29 cellular contexts compared by ENCODE assay signal in the genomic region with DNA sequence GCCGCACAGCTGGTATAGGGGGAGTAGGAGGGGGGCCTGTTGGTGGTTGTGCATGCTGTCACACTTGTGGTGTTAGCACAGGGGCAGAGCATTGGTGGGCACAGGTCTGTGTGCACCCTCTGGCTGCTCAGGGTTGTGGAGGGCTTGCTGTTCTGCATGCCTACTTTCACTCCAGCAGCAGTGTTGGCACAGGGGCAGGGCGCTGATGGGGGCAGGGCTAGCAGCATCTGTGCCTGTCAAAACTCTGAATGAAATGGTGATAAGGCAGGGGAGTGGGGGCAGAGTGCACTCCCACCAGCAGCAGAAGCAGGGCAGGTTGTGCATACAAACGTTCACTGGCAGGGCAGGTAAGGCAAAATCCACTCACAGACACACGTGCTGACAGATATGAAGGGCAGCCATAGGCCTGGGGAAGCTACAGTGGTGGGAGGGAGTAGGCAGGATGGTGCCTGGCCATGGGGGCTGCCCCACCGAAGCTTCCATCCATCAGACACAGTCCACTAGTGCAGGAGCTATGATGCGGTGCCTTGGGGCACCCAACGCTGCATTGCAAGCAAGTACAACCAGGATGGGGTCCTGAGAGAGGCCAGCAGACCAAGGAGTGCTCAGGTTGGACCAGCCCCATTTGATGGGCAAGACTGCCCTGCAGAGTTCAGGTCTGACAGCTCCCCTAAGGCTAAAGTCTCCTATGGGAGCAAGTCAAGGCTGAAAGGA.
"Had no signal": no experiment of that assay in that cellular context is flagged by ENCODE, and none has a peak within 500 bp of the region (broad histone marks: within the 10 kb centered on the region; RNA-seq: fewer than 3 reads in every experiment).

No MANE protein-coding gene starts in this region.

- FAIRE-seq: keratinocyte, pancreas, small intestine, urothelium cell line had no signal

- H3K9me3 ChIP-seq: heart right ventricle, left ventricle myocardium inferior, pancreas, prostate gland, spleen, suprapubic skin, thoracic aorta, tibial artery, upper lobe of right lung had no signal

- H3K27ac ChIP-seq: heart right ventricle, hepatocyte, left ventricle myocardium inferior, pancreas, prostate gland, spleen, suprapubic skin, thoracic aorta, tibial artery, upper lobe of right lung had no signal

- H3K4me1 Mint-ChIP-seq: naive thymus-derived CD4-positive, alpha-beta T cell; stimulated activated effector memory CD8-positive, alpha-beta T cell treated with anti-CD3 and anti-CD28 coated beads, Interleukin-12 subunit alpha, Interleukin-12 subunit beta, amount 100 ng/mL, for 72 hours had no signal

- H3K27me3 ChIP-seq: heart right ventricle, hepatocyte, spleen, suprapubic skin, tibial artery, upper lobe of right lung had no signal

- H3K9me3 Mint-ChIP-seq: natural killer cell treated with Interleukin-12 subunit alpha and Interleukin-12 subunit beta and Interleukin-15 and Interleukin-18, amount 100 ng/mL, for 72 hours had no signal

- H3K4me1 ChIP-seq: heart right ventricle, left ventricle myocardium inferior, pancreas, prostate gland, spleen, suprapubic skin, upper lobe of right lung had no signal

- DNase-seq: heart right ventricle; left colon; left ventricle myocardium inferior; mesendoderm; midbrain; mucosa of descending colon; naive thymus-derived CD4-positive, alpha-beta T cell; nucleus accumbens; retina; small intestine; stimulated activated CD4-positive, alpha-beta T cell treated with anti-CD3 and anti-CD28 coated beads, Interleukin-4, amount 100 ng/mL, for 24 hours; stimulated activated naive CD4-positive, alpha-beta T cell; tibial artery; trophoblast cell; upper lobe of right lung had no signal

- H3K36me3 ChIP-seq: heart right ventricle, left ventricle myocardium inferior, pancreas, prostate gland, spleen, suprapubic skin, thoracic aorta, tibial artery, upper lobe of right lung had no signal

- H3K4me3 Mint-ChIP-seq: naive thymus-derived CD4-positive, alpha-beta T cell; natural killer cell treated with Interleukin-12 subunit alpha and Interleukin-12 subunit beta and Interleukin-15 and Interleukin-18, amount 100 ng/mL, for 72 hours; stimulated activated effector memory CD8-positive, alpha-beta T cell treated with anti-CD3 and anti-CD28 coated beads, Interleukin-12 subunit alpha, Interleukin-12 subunit beta, amount 100 ng/mL, for 72 hours; stimulated activated naive CD8-positive, alpha-beta T cell treated with anti-CD3 and anti-CD28 coated beads, Interleukin-15, Interleukin-2, amounts not matched to agents 100 ng/mL and 50 ng/mL, for 24 hours had no signal

- ATAC-seq: heart right ventricle; left colon; mucosa of descending colon; naive thymus-derived CD4-positive, alpha-beta T cell; natural killer cell treated with Interleukin-12 subunit alpha and Interleukin-12 subunit beta and Interleukin-15 and Interleukin-18, amount 100 ng/mL, for 72 hours; pancreas; right cardiac atrium; sciatic nerve; stimulated activated effector memory CD8-positive, alpha-beta T cell treated with anti-CD3 and anti-CD28 coated beads, Interleukin-12 subunit alpha, Interleukin-12 subunit beta, amount 100 ng/mL, for 72 hours; upper lobe of right lung had no signal

- H3K27me3 Mint-ChIP-seq: naive thymus-derived CD4-positive, alpha-beta T cell; stimulated activated naive CD8-positive, alpha-beta T cell treated with anti-CD3 and anti-CD28 coated beads, Interleukin-15, Interleukin-2, amounts not matched to agents 100 ng/mL and 50 ng/mL, for 24 hours had no signal

- H3K36me3 Mint-ChIP-seq: naive thymus-derived CD4-positive, alpha-beta T cell; stimulated activated effector memory CD8-positive, alpha-beta T cell treated with anti-CD3 and anti-CD28 coated beads, Interleukin-12 subunit alpha, Interleukin-12 subunit beta, amount 100 ng/mL, for 72 hours had no signal

- H3K27ac Mint-ChIP-seq: naive thymus-derived CD4-positive, alpha-beta T cell; natural killer cell treated with Interleukin-12 subunit alpha and Interleukin-12 subunit beta and Interleukin-15 and Interleukin-18, amount 100 ng/mL, for 72 hours; stimulated activated effector memory CD8-positive, alpha-beta T cell treated with anti-CD3 and anti-CD28 coated beads, Interleukin-12 subunit alpha, Interleukin-12 subunit beta, amount 100 ng/mL, for 72 hours; stimulated activated naive CD8-positive, alpha-beta T cell treated with anti-CD3 and anti-CD28 coated beads, Interleukin-15, Interleukin-2, amounts not matched to agents 100 ng/mL and 50 ng/mL, for 24 hours had no signal

- H3K4me3 ChIP-seq: heart right ventricle, hepatocyte, left ventricle myocardium inferior, lung, mucosa of descending colon, pancreas, prostate gland, spleen, suprapubic skin, thoracic aorta, tibial artery, upper lobe of right lung had no signal
